20 cellular contexts compared by ENCODE assay signal in the genomic region with DNA sequence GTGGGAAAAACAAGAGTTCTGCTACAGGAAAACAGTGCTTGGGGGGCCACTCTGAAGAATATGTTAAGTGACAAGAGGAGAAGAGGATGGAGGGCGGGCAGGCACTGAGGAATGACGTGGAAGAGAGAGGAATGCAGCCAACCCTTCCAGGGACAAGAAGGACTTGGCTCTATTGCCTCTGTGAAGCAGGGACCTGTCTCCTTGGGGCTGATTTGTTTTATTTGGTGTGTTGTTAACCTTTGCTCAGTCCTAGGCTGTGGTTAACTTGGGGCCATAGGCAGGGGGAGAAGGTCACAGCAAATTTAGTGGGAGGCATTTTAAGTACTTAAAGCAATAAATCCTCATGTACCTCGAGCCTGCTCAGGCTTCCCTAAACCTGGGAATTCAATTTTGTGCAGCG. TPM values are rescaled to one million over a fixed set of nuclear protein-coding genes. Genes with fewer than 3 reads are reported as not detected.
"Had no signal": no experiment of that assay in that cellular context is flagged by ENCODE, and none has a peak within 500 bp of the region (broad histone marks: within the 10 kb centered on the region; RNA-seq: fewer than 3 reads in every experiment).

No MANE protein-coding gene starts in this region.

- H3K9me3 ChIP-seq: colonic mucosa, esophagus muscularis mucosa, prostate gland, stomach, thoracic aorta, upper lobe of right lung had no signal

- H3K36me3 Mint-ChIP-seq: activated naive CD4-positive, alpha-beta T cell treated with anti-CD3 and anti-CD28 coated beads, Interleukin-2, amount 50 U/mL, for 72 hours had no signal

- H3K4me1 ChIP-seq: colonic mucosa, esophagus muscularis mucosa, prostate gland, stomach, upper lobe of right lung had no signal

- H3K4me3 ChIP-seq: colonic mucosa, esophagus muscularis mucosa, prostate gland, stomach, thoracic aorta, upper lobe of right lung had no signal

- H3K36me3 ChIP-seq: colonic mucosa, esophagus muscularis mucosa, prostate gland, stomach, thoracic aorta, upper lobe of right lung had no signal

- DNase-seq: activated CD4-positive, alpha-beta T cell treated with anti-CD3 and anti-CD28 coated beads, Interleukin-2, amount 10 ng/mL, durations not matched to agents 7 days and 5 days; activated CD8-positive, alpha-beta memory T cell treated with anti-CD3 and anti-CD28 coated beads, Interleukin-2, amount 50 U/mL, for 48 hours; activated gamma-delta T cell; activated T-cell treated with anti-CD3 and anti-CD28 coated beads, Interleukin-2, amount 50 U/mL, for 72 hours; amniotic stem cell; central memory CD4-positive, alpha-beta T cell; colonic mucosa; mesenchymal stem cell; stimulated activated CD4-positive, alpha-beta T cell treated with anti-CD3 and anti-CD28 coated beads, Interleukin-12 subunit alpha, Interleukin-12 subunit beta, amount 100 ng/mL, for 4 hours; stimulated activated CD4-positive, alpha-beta T cell treated with anti-CD3 and anti-CD28 coated beads, Interleukin-2, amount 100 ng/mL, for 24 hours; stomach; upper lobe of right lung had no signal

- ATAC-seq: activated naive CD4-positive, alpha-beta T cell treated with anti-CD3 and anti-CD28 coated beads, Interleukin-2, amount 50 U/mL, for 72 hours; activated T-cell treated with anti-CD3 and anti-CD28 coated beads, Interleukin-2, amount 50 U/mL, for 72 hours; upper lobe of right lung had no signal

- H3K4me3 Mint-ChIP-seq: activated CD4-positive, alpha-beta T cell treated with anti-CD3 and anti-CD28 coated beads, Interleukin-2, amount 10 ng/mL, durations not matched to agents 7 days and 5 days; activated T-cell treated with anti-CD3 and anti-CD28 coated beads, Interleukin-2, amount 50 U/mL, for 72 hours; neural crest cell; T-helper 2 cell treated with Interferon-gamma antibody and Interleukin-4, amounts not matched to agents 5 μg/mL and 100 μg/mL, for 36 hours had no signal

- H3K4me1 Mint-ChIP-seq: activated CD4-positive, alpha-beta T cell treated with anti-CD3 and anti-CD28 coated beads, Interleukin-2, amount 10 ng/mL, durations not matched to agents 7 days and 5 days had no signal

- H3K27ac ChIP-seq: colonic mucosa, esophagus muscularis mucosa, prostate gland, stomach, thoracic aorta, upper lobe of right lung had no signal

- H3K9me3 Mint-ChIP-seq: activated CD4-positive, alpha-beta T cell treated with anti-CD3 and anti-CD28 coated beads, Interleukin-2, amount 10 ng/mL, durations not matched to agents 7 days and 5 days; activated naive CD4-positive, alpha-beta T cell treated with anti-CD3 and anti-CD28 coated beads, Interleukin-2, amount 50 U/mL, for 72 hours; activated T-cell treated with anti-CD3 and anti-CD28 coated beads, Interleukin-2, amount 50 U/mL, for 72 hours; T-helper 2 cell treated with Interferon-gamma antibody and Interleukin-4, amounts not matched to agents 5 μg/mL and 100 μg/mL, for 36 hours had no signal

- H3K27ac Mint-ChIP-seq: activated CD4-positive, alpha-beta T cell treated with anti-CD3 and anti-CD28 coated beads, Interleukin-2, amount 10 ng/mL, durations not matched to agents 7 days and 5 days; activated naive CD4-positive, alpha-beta T cell treated with anti-CD3 and anti-CD28 coated beads, Interleukin-2, amount 50 U/mL, for 72 hours; activated T-cell treated with anti-CD3 and anti-CD28 coated beads, Interleukin-2, amount 50 U/mL, for 72 hours; T-helper 2 cell treated with Interferon-gamma antibody and Interleukin-4, amounts not matched to agents 5 μg/mL and 100 μg/mL, for 36 hours had no signal

- H3K27me3 ChIP-seq: colonic mucosa, esophagus muscularis mucosa, stomach, upper lobe of right lung had no signal

RNA-seq across cellular contexts. Expression of gene KIF4B, which starts 39.9 kb away (rescaled TPM):
- total RNA-seq: activated CD4-positive, alpha-beta T cell treated with anti-CD3 and anti-CD28 coated beads, Interleukin-2, amount 10 ng/mL, durations not matched to agents 7 days and 5 days; colonic mucosa; neural crest cell; osteoblast; thoracic aorta had no signal
- polyA plus RNA-seq: liver, stomach had no signal
